ENCODE assay signal across 15 cellular contexts in genomic region chr1:209678981-209679539, GRCh38. TPM values are rescaled to one million over a fixed set of nuclear protein-coding genes. Genes with fewer than 3 reads are reported as not detected.
DNase-seq lines count a peak whose midpoint lies in the region; ATAC-seq and TF ChIP-seq lines count a peak whose summit lies in the region.
"Had no signal": no experiment of that assay in that cellular context is flagged by ENCODE, and none has a peak within 500 bp of the region (broad histone marks: within the 10 kb centered on the region; RNA-seq: fewer than 3 reads in every experiment).

No MANE protein-coding gene starts in this region.

- intact Hi-C loops in activated CD4-positive, alpha-beta T cell treated with anti-CD3 and anti-CD28 coated beads for 36 hours (cut with DNase I, micrococcal nuclease): loop anchor here in 1 of 2 experiments (5.0 kb wide), 1 partner anchor 68 kb away; no protein-coding TSS in a partner anchor

- H4K20me1 ChIP-seq in neural progenitor cell (ENCODE audit: low read depth): no peaks in the 10 kb centered on the region

- ATAC-seq in activated CD4-positive, alpha-beta T cell treated with anti-CD3 and anti-CD28 coated beads for 36 hours: peak; percentile 58
- ATAC-seq in T-helper 17 cell: no peak
- ATAC-seq in HG03139 (IDR thresholded peaks at IDR 0.05; ENCODE audit: unreplicated experiment): no peak
- ATAC-seq: GM12878 had no signal

- H3K4me1 Mint-ChIP-seq in activated CD4-positive, alpha-beta T cell treated with anti-CD3 and anti-CD28 coated beads for 36 hours: peaks cover 26% of the 10 kb centered on the region
- H3K4me1 Mint-ChIP-seq in T-helper 17 cell (peaks cover 36% of the 10 kb centered on the region), neural progenitor cell (peaks cover 8% of the 10 kb centered on the region)

- POLR2A ChIA-PET in activated CD4-positive, alpha-beta T cell treated with anti-CD3 and anti-CD28 coated beads for 36 hours (lab: Charles Lee): interaction anchor here (0.6 kb wide), 1 partner anchor 17 kb away, joined by 5 read pairs; no protein-coding TSS in a partner anchor

- H3K9ac ChIP-seq in neural progenitor cell: no peak overlapping the region

- H3K9me3 ChIP-seq in T-helper 17 cell (ENCODE audit: control insufficient read depth, low read length, poor library complexity, severe bottlenecking): no peaks in the 10 kb centered on the region
- no peaks in the 10 kb centered on the region for H3K9me3 ChIP-seq in neutrophil
- no peaks in the 10 kb centered on the region for H3K9me3 ChIP-seq in neural progenitor cell (ENCODE audit: low read depth)

- no peak overlapping the region for H3K4me3 Mint-ChIP-seq in activated CD4-positive, alpha-beta T cell treated with anti-CD3 and anti-CD28 coated beads for 36 hours
- peak overlapping the region; percentile 19 for H3K4me3 Mint-ChIP-seq in T-helper 17 cell
- no peak overlapping the region for H3K4me3 Mint-ChIP-seq in neural progenitor cell
- H3K4me3 Mint-ChIP-seq: H9 had no signal

- H3K27ac Mint-ChIP-seq in activated CD4-positive, alpha-beta T cell treated with anti-CD3 and anti-CD28 coated beads for 36 hours: no peak overlapping the region
- H3K27ac Mint-ChIP-seq in T-helper 17 cell (no peak overlapping the region), neural progenitor cell (no peak overlapping the region)
- H3K27ac Mint-ChIP-seq: H9 had no signal

- no peaks in the 10 kb centered on the region for H3K79me2 ChIP-seq in neural progenitor cell (ENCODE audit: low read depth)

- H3K27me3 ChIP-seq in neutrophil (peaks cover 62% of the 10 kb centered on the region), neural progenitor cell (peaks cover 96% of the 10 kb centered on the region)

- H3K27me3 Mint-ChIP-seq in activated CD4-positive, alpha-beta T cell treated with anti-CD3 and anti-CD28 coated beads for 36 hours: peaks cover 40% of the 10 kb centered on the region
- peaks cover 7% of the 10 kb centered on the region for H3K27me3 Mint-ChIP-seq in T-helper 17 cell
- H3K27me3 Mint-ChIP-seq in neural progenitor cell (ENCODE audit: insufficient read depth, low read depth): peaks cover 22% of the 10 kb centered on the region

- peaks cover 22 to 30% of the 10 kb centered on the region in 2 experiments for H3K4me1 ChIP-seq in neutrophil (ENCODE audit: control insufficient read depth in 1 of 2, insufficient read depth in 1 of 2, low read depth in 1 of 2, low read length in 1 of 2)
- no peaks in the 10 kb centered on the region for H3K4me1 ChIP-seq in neural progenitor cell

- DNase-seq in activated CD4-positive, alpha-beta T cell treated with anti-CD3 and anti-CD28 coated beads for 36 hours: no peak
- DNase-seq in activated CD4-positive, alpha-beta T cell treated with anti-CD3 and anti-CD28 coated beads, Interleukin-2, amount 50 U/mL, for 48 hours: no peak
- no peak for DNase-seq in T-helper 17 cell
- no peak for DNase-seq in NCI-H1694 treated with DMSO at 0.1 percent for 48 hours (lab: John Stamatoyannopoulos, UW)
- no peak for DNase-seq in neural progenitor cell (ENCODE audit: low spot score)
- DNase-seq: GOT3, H9 had no signal

- H3F3A ChIP-seq in neural progenitor cell (ENCODE audit: low read depth): no peaks in the 10 kb centered on the region

- no peak overlapping the region for H3K4me3 ChIP-seq in neutrophil (ENCODE audit: low read depth in 1 of 2, low read length in 1 of 2)
- no peak overlapping the region for H3K4me3 ChIP-seq in neural progenitor cell
- H3K4me3 ChIP-seq: GM12878 had no signal

- peaks cover 9% of the 10 kb centered on the region for H3K36me3 Mint-ChIP-seq in activated CD4-positive, alpha-beta T cell treated with anti-CD3 and anti-CD28 coated beads for 36 hours (ENCODE audit: low read depth)
- H3K36me3 Mint-ChIP-seq in T-helper 17 cell (ENCODE audit: low read depth) (peaks cover 7% of the 10 kb centered on the region), neural progenitor cell (no peaks in the 10 kb centered on the region)

- no peak overlapping the region for H3K4me2 ChIP-seq in neural progenitor cell

- TF ChIP-seq CTCF in neutrophil (IDR thresholded peaks at IDR 0.05) (no peak), neural progenitor cell (IDR thresholded peaks at IDR 0.05) (no peak)

- H3K9me3 Mint-ChIP-seq in activated CD4-positive, alpha-beta T cell treated with anti-CD3 and anti-CD28 coated beads for 36 hours (ENCODE audit: low read depth): no peaks in the 10 kb centered on the region
- no peaks in the 10 kb centered on the region for H3K9me3 Mint-ChIP-seq in neural progenitor cell
- H3K9me3 Mint-ChIP-seq: H9 had no signal

- CTCF ChIA-PET in activated CD4-positive, alpha-beta T cell treated with anti-CD3 and anti-CD28 coated beads for 36 hours (lab: Charles Lee): no interaction called here

- no peak overlapping the region for H2AFZ ChIP-seq in neural progenitor cell (replicated peaks)

- H3K27ac ChIP-seq in neutrophil: peak overlapping the region; percentile 1
- no peak overlapping the region for H3K27ac ChIP-seq in neural progenitor cell
- H3K27ac ChIP-seq: 22Rv1 had no signal

- H3K36me3 ChIP-seq in neutrophil (no peaks in the 10 kb centered on the region), neural progenitor cell (no peaks in the 10 kb centered on the region)

RNA-seq across cellular contexts. Expression of gene G0S2, which starts 3.8 kb away (rescaled TPM):
- 10 to 100 TPM; 21.9 to 22.8 TPM for total RNA-seq in activated CD4-positive, alpha-beta T cell treated with anti-CD3 and anti-CD28 coated beads for 36 hours
- total RNA-seq in T-helper 17 cell (10 to 100 TPM in 1 of 2 donors, 1 to 10 TPM in 1; 6.6 to 13.5 TPM), neural progenitor cell (ENCODE audit: low replicate concordance) (0.93 TPM in 1 of 2 replicates, not detected in the other)
- total RNA-seq: G401, HT1080 had no signal

RNA-seq across cellular contexts. Expression of gene HSD11B1, which starts 25.6 kb away (rescaled TPM):
- 1 to 10 TPM; 4.5 to 5.7 TPM for total RNA-seq in activated CD4-positive, alpha-beta T cell treated with anti-CD3 and anti-CD28 coated beads for 36 hours
- total RNA-seq in T-helper 17 cell: 1 to 10 TPM; 1.2 to 4.0 TPM
- total RNA-seq in neural progenitor cell (ENCODE audit: low replicate concordance): not detected in 2 replicates
- total RNA-seq: A673, Daoy, G401, GM12878, H9 had no signal

RNA-seq across cellular contexts. Expression of gene LAMB3, which starts 26.8 kb away (rescaled TPM):
- 1 to 10 TPM; 3.1 to 4.2 TPM for total RNA-seq in activated CD4-positive, alpha-beta T cell treated with anti-CD3 and anti-CD28 coated beads for 36 hours
- total RNA-seq in T-helper 17 cell: 1 to 10 TPM in 1 of 2 donors, under 1 TPM in 1; 0.37 to 1.1 TPM
- total RNA-seq in neural progenitor cell (ENCODE audit: low replicate concordance): 0.19 TPM in 1 of 2 replicates, not detected in the other
- total RNA-seq: G401 had no signal
